In genomic region chr1:198620198-198620597, GRCh38 we compare ENCODE assay signal across 12 cellular contexts. TPM values are rescaled to one million over a fixed set of nuclear protein-coding genes. Genes with fewer than 3 reads are reported as not detected.
DNase-seq lines count a peak whose midpoint lies in the region; ATAC-seq, FAIRE-seq and TF ChIP-seq lines count a peak whose summit lies in the region.
"Had no signal": no experiment of that assay in that cellular context is flagged by ENCODE, and none has a peak within 500 bp of the region (broad histone marks: within the 10 kb centered on the region; RNA-seq: fewer than 3 reads in every experiment).

No MANE protein-coding gene starts in this region.

- 69 to 83% (median 82%) methylated on average over 3 of the region's 3 CpGs for WGBS in heart left ventricle, 4 donors

- peaks cover 93% of the 10 kb centered on the region for H3K4me1 ChIP-seq in CD4-positive, CD25-positive, alpha-beta regulatory T cell (ENCODE audit: control insufficient read depth, insufficient read depth, low read length, poor library complexity, severe bottlenecking)
- peaks cover 0 to 44% (median 0%) of the 10 kb centered on the region in 12 donors for H3K4me1 ChIP-seq in heart left ventricle

- H3K27me3 Mint-ChIP-seq in CD4-positive, CD25-positive, alpha-beta regulatory T cell = no peaks in the 10 kb centered on the region
- no peaks in the 10 kb centered on the region for H3K27me3 Mint-ChIP-seq in activated CD8-positive, alpha-beta T cell treated with anti-CD3 and anti-CD28 coated beads for 36 hours
- H3K27me3 Mint-ChIP-seq in naive B cell = no peaks in the 10 kb centered on the region

- peak overlapping the region; percentile 86 to 98 (median 94) for H3K27ac Mint-ChIP-seq in CD4-positive, CD25-positive, alpha-beta regulatory T cell
- H3K27ac Mint-ChIP-seq in activated CD8-positive, alpha-beta T cell treated with anti-CD3 and anti-CD28 coated beads for 36 hours = peak overlapping the region; percentile 99
- H3K27ac Mint-ChIP-seq in naive B cell = peak overlapping the region; percentile 91 to 100 (median 99)

- peak; percentile 44 for FAIRE-seq in GM18507 (lab: Jason Lieb, UNC)

- peak overlapping the region; percentile 65 to 89 (median 83) for H3K4me3 Mint-ChIP-seq in CD4-positive, CD25-positive, alpha-beta regulatory T cell
- H3K4me3 Mint-ChIP-seq in activated CD8-positive, alpha-beta T cell treated with anti-CD3 and anti-CD28 coated beads for 36 hours = peak overlapping the region; percentile 75
- peak overlapping the region; percentile 78 to 94 (median 84) for H3K4me3 Mint-ChIP-seq in naive B cell

- H3K4me3 ChIP-seq in CD4-positive, CD25-positive, alpha-beta regulatory T cell (ENCODE audit: low read depth, low read length) = peak overlapping the region; percentile 74
- H3K4me3 ChIP-seq in heart left ventricle = peak overlapping the region in 1 of 12 donors; percentile 17

- DNase-seq in CD4-positive, CD25-positive, alpha-beta regulatory T cell = no peak
- DNase-seq in GM18507 (ENCODE audit: extremely low spot score, insufficient read length, low read depth) (no peak), naive B cell (no peak), posterior cingulate gyrus (no peak), heart left ventricle (no peak)
- no peak for DNase-seq in activated CD8-positive, alpha-beta T cell treated with anti-CD3 and anti-CD28 coated beads for 36 hours
- DNase-seq: glutamatergic neuron, islet precursor cell, NCI-H774 had no signal

- H3K9me3 ChIP-seq in CD4-positive, CD25-positive, alpha-beta regulatory T cell (ENCODE audit: control insufficient read depth in 2 of 2, low read length in 2 of 2) = no peaks in the 10 kb centered on the region
- H3K9me3 ChIP-seq in heart left ventricle = no peaks in the 10 kb centered on the region

- no peak for ATAC-seq in CD4-positive, CD25-positive, alpha-beta regulatory T cell (ENCODE audit: low read depth in 2 of 2)
- no peak for ATAC-seq in activated CD8-positive, alpha-beta T cell treated with anti-CD3 and anti-CD28 coated beads for 36 hours
- no peak for ATAC-seq in naive B cell (ENCODE audit: low read depth in 2 of 2)
- no peak for ATAC-seq in GM21717 (IDR thresholded peaks at IDR 0.05; ENCODE audit: unreplicated experiment)
- no peak for ATAC-seq in HG03439 (IDR thresholded peaks at IDR 0.05; ENCODE audit: unreplicated experiment)
- no peak for ATAC-seq in heart left ventricle

- intact Hi-C loops in activated CD8-positive, alpha-beta T cell treated with anti-CD3 and anti-CD28 coated beads for 36 hours (cut with micrococcal nuclease) = loop anchor here (2.0 to 5.0 kb wide), 3 partner anchors 17 to 98 kb away; no protein-coding TSS in a partner anchor
- intact Hi-C loops in posterior cingulate gyrus (cut with DNase I) = no loop called here
- intact Hi-C loops in heart left ventricle (cut with DNase I) = no loop called here

- no peaks in the 10 kb centered on the region for H3K9me3 Mint-ChIP-seq in CD4-positive, CD25-positive, alpha-beta regulatory T cell
- peaks cover 2% of the 10 kb centered on the region for H3K9me3 Mint-ChIP-seq in activated CD8-positive, alpha-beta T cell treated with anti-CD3 and anti-CD28 coated beads for 36 hours
- H3K9me3 Mint-ChIP-seq in naive B cell = peaks cover 0 to 5% (median 0%) of the 10 kb centered on the region in 7 donors

- TF ChIP-seq CTCF in activated CD8-positive, alpha-beta T cell treated with anti-CD3 and anti-CD28 coated beads for 36 hours (IDR thresholded peaks at IDR 0.05) = no peak
- TF ChIP-seq CTCF in heart left ventricle (IDR thresholded peaks at IDR 0.05) = no peak

- H3K27me3 ChIP-seq in CD4-positive, CD25-positive, alpha-beta regulatory T cell (ENCODE audit: control insufficient read depth, insufficient read depth, low read length) = no peaks in the 10 kb centered on the region
- no peaks in the 10 kb centered on the region for H3K27me3 ChIP-seq in heart left ventricle

- H3K36me3 Mint-ChIP-seq in CD4-positive, CD25-positive, alpha-beta regulatory T cell = no peaks in the 10 kb centered on the region
- peaks cover 10% of the 10 kb centered on the region for H3K36me3 Mint-ChIP-seq in activated CD8-positive, alpha-beta T cell treated with anti-CD3 and anti-CD28 coated beads for 36 hours (ENCODE audit: low read depth)
- no peaks in the 10 kb centered on the region for H3K36me3 Mint-ChIP-seq in naive B cell

- peak overlapping the region; percentile 93 for H3K27ac ChIP-seq in CD4-positive, CD25-positive, alpha-beta regulatory T cell (ENCODE audit: insufficient read depth, low read length, poor library complexity, severe bottlenecking)
- H3K27ac ChIP-seq in heart left ventricle = peak overlapping the region in 2 of 12 donors; percentile 34 to 86

- no peaks in the 10 kb centered on the region for H3K36me3 ChIP-seq in CD4-positive, CD25-positive, alpha-beta regulatory T cell (ENCODE audit: control insufficient read depth, insufficient read depth, low read length)
- H3K36me3 ChIP-seq in heart left ventricle = no peaks in the 10 kb centered on the region

- POLR2A ChIA-PET in activated CD8-positive, alpha-beta T cell treated with anti-CD3 and anti-CD28 coated beads for 36 hours (lab: Charles Lee) = interaction anchor here (0.8 to 7.4 kb wide), 15 partner anchors 9 to 100 kb away, joined by 3 to 118 read pairs (median 4); partner anchors contain the start of gene PTPRC

- CTCF ChIA-PET in activated CD8-positive, alpha-beta T cell treated with anti-CD3 and anti-CD28 coated beads for 36 hours (lab: Charles Lee) = interaction anchor here (1.2 to 7.4 kb wide), 7 partner anchors 10 to 101 kb away, joined by 3 to 95 read pairs (median 5); partner anchors contain the start of gene PTPRC

- peaks cover 42 to 91% (median 72%) of the 10 kb centered on the region in 4 donors for H3K4me1 Mint-ChIP-seq in CD4-positive, CD25-positive, alpha-beta regulatory T cell
- peaks cover 83% of the 10 kb centered on the region for H3K4me1 Mint-ChIP-seq in activated CD8-positive, alpha-beta T cell treated with anti-CD3 and anti-CD28 coated beads for 36 hours (ENCODE audit: low read depth)
- H3K4me1 Mint-ChIP-seq in naive B cell = peaks cover 54 to 75% (median 74%) of the 10 kb centered on the region in 3 donors

- TF ChIP-seq POLR2A in heart left ventricle (IDR thresholded peaks at IDR 0.05) = no peak

RNA-seq across cellular contexts. Expression of gene PTPRC, which starts 18.6 kb away (rescaled TPM):
- 946 TPM for total RNA-seq in CD4-positive, CD25-positive, alpha-beta regulatory T cell
- 1,000 to 10,000 TPM; 1,055 to 1,099 (median 1,073) TPM for polyA plus RNA-seq in CD4-positive, CD25-positive, alpha-beta regulatory T cell
- 100 to 1,000 TPM; 475 to 499 TPM for total RNA-seq in activated CD8-positive, alpha-beta T cell treated with anti-CD3 and anti-CD28 coated beads for 36 hours
- 1,000 to 10,000 TPM in 1 of 6 donors, 100 to 1,000 TPM in 5; 771 to 1,016 (median 851) TPM for polyA plus RNA-seq in naive B cell (ENCODE audit: low read depth in 6 of 6)
- 10 to 100 TPM in 2 of 9 donors, 1 to 10 TPM in 7; 3.4 to 99.3 (median 5.2) TPM for total RNA-seq in heart left ventricle
- 1 to 10 TPM in 1 of 2 donors, under 1 TPM in 1; 0.65 to 2.6 TPM for polyA plus RNA-seq in heart left ventricle
- total RNA-seq: epithelial cell of proximal tubule had no signal
